1 cellular context compared by ENCODE assay signal in the genomic region with DNA sequence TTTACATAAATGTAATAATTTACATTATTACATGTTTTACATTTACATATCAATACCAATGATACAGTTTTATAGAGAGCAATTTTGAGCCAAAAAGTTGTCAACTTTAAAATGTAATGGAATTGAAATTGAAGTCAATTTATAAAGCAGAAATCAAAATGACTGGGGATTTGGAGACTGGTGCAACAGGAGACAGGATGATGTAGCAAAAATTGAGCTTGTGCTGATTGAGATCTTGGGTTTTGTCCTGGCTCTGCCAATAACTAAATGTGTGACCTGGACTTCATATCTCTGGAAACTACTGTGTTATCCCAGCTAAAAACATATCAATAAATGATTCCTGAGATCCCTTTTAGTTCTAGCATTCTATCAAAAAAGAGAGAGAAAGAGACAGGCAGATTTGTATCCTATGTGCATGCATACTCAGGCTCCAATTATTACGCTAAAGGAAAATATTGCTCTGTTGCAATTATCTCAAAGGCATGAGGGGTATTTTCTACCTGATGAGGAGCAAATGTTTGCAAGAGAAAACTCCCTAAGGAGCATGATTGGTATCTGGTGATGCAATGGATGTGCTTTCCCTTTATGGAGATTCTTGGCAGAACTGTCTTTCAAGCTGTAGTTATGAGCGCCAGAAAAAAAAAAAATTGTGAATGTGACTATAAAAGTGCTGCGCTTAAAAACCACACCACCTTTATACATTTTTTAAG.
TF ChIP-seq lines count a peak whose summit lies in the region.

No MANE protein-coding gene starts in this region.

TF ChIP-seq in H1, 55 proteins besides CTCF, POLR2A, EP300 and RAD21:
- TF ChIP-seq EZH2 (IDR thresholded peaks at IDR 0.05; ENCODE audit: low read depth, low read length, severe bottlenecking) (no peak), BRCA1 (IDR thresholded peaks at IDR 0.05; ENCODE audit: low read depth, low read length) (no peak), NRF1 (IDR thresholded peaks at IDR 0.05; ENCODE audit: low read depth, low read length) (no peak), BCL11A (IDR thresholded peaks at IDR 0.05; ENCODE audit: low read depth in 2 of 2, low read length in 2 of 2) (no peak), RNF2 (IDR thresholded peaks at IDR 0.05; ENCODE audit: borderline replicate concordance, low read depth, low read length, missing control alignments, poor library complexity, severe bottlenecking) (no peak), SP4 (IDR thresholded peaks at IDR 0.05; ENCODE audit: low read length) (no peak), KDM4A (IDR thresholded peaks at IDR 0.05; ENCODE audit: low read depth, low read length, severe bottlenecking) (no peak), CHD2 (IDR thresholded peaks at IDR 0.05; ENCODE audit: low read length) (no peak), YY1 (IDR thresholded peaks at IDR 0.05; ENCODE audit: low read depth, low read length) (no peak), TAF7 (optimal IDR thresholded peaks at IDR 0.05; ENCODE audit: borderline replicate concordance, low read depth, low read length) (no peak), SIN3A (conservative IDR thresholded peaks at IDR 0.05 in 1 of 2, IDR thresholded peaks at IDR 0.05 in 1 of 2; ENCODE audit: low read depth in 1 of 2, low read length in 2 of 2) (no peak), FOSL1 (IDR thresholded peaks at IDR 0.05; ENCODE audit: insufficient read depth, low read depth, low read length) (no peak), SRF (IDR thresholded peaks at IDR 0.05; ENCODE audit: low read depth, low read length) (no peak), GTF2F1 (IDR thresholded peaks at IDR 0.05; ENCODE audit: borderline replicate concordance, low read depth, low read length) (no peak), RBBP5 (IDR thresholded peaks at IDR 0.05; ENCODE audit: borderline replicate concordance, low read depth, low read length) (no peak), TBP (IDR thresholded peaks at IDR 0.05; ENCODE audit: low read depth, low read length) (no peak), SP2 (IDR thresholded peaks at IDR 0.05; ENCODE audit: low read length) (no peak), HDAC2 (IDR thresholded peaks at IDR 0.05; ENCODE audit: borderline replicate concordance in 1 of 2, low read depth in 2 of 2, low read length in 2 of 2) (no peak)
- TF ChIP-seq, protein P1, sequence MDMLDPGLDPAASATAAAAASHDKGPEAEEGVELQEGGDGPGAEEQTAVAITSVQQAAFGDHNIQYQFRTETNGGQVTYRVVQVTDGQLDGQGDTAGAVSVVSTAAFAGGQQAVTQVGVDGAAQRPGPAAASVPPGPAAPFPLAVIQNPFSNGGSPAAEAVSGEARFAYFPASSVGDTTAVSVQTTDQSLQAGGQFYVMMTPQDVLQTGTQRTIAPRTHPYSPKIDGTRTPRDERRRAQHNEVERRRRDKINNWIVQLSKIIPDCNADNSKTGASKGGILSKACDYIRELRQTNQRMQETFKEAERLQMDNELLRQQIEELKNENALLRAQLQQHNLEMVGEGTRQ (IDR thresholded peaks at IDR 0.05; ENCODE audit: low read length) = no peak
TF ChIP-seq in H1: peak in this region for 0.
